1 cellular context compared by ENCODE assay signal in the genomic region with DNA sequence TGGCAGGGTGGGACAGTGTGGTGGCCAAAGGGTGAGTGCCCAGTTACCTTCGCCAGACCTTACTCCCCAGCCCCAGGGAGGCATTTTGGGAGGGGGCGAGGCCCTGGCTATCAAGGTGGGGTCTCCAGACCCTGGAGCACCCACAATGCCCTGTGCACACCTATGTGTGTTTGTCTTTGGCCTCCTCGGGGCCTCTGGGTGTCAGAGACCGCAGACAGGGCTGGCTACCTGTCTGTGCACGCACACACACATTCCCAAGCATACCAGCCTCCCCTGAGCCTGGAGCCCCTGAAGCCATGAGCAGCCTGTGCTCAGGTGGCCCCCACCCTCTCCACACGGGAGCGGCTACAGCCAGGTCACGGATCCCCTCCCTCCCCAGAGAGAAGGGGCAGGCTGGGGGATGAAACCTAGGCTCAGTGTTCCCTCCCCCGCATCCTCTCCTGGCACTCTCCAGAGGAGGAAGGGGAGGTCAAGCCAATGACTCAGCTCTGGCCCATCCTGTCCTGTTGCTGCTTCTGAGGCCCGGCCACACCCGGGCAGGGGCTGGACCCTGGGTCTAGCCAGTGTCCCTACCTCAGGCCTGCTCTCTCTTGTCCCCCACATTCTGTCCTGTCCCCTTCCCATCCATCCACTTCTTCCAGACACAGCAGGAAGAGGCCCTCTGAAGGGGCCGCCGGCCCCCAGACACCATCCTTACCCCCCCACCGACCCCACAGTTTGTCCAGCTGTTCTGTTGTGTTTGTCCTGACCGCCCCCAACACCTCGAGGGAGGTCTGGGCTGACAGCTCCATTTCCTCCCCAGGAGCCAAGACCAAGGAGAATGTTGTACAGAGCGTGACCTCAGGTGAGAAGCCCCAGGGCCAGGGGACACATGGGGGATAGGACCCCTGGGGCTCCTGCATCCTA.
TF ChIP-seq lines count a peak whose summit lies in the region.

No MANE protein-coding gene starts in this region.

TF ChIP-seq in K562, 482 proteins besides CTCF, POLR2A, EP300 and RAD21 (continued from another document and continues in another):
- TF ChIP-seq, protein P1, sequence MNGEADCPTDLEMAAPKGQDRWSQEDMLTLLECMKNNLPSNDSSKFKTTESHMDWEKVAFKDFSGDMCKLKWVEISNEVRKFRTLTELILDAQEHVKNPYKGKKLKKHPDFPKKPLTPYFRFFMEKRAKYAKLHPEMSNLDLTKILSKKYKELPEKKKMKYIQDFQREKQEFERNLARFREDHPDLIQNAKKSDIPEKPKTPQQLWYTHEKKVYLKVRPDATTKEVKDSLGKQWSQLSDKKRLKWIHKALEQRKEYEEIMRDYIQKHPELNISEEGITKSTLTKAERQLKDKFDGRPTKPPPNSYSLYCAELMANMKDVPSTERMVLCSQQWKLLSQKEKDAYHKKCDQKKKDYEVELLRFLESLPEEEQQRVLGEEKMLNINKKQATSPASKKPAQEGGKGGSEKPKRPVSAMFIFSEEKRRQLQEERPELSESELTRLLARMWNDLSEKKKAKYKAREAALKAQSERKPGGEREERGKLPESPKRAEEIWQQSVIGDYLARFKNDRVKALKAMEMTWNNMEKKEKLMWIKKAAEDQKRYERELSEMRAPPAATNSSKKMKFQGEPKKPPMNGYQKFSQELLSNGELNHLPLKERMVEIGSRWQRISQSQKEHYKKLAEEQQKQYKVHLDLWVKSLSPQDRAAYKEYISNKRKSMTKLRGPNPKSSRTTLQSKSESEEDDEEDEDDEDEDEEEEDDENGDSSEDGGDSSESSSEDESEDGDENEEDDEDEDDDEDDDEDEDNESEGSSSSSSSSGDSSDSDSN (IDR thresholded peaks at IDR 0.05; ENCODE audit: borderline replicate concordance in 1 of 2, low read depth in 2 of 2, low read length in 2 of 2): peak in 1 of 2 experiments; percentile 31; a peak in 1 of 4 replicates
- TF ChIP-seq, protein P2, sequence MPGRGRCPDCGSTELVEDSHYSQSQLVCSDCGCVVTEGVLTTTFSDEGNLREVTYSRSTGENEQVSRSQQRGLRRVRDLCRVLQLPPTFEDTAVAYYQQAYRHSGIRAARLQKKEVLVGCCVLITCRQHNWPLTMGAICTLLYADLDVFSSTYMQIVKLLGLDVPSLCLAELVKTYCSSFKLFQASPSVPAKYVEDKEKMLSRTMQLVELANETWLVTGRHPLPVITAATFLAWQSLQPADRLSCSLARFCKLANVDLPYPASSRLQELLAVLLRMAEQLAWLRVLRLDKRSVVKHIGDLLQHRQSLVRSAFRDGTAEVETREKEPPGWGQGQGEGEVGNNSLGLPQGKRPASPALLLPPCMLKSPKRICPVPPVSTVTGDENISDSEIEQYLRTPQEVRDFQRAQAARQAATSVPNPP (IDR thresholded peaks at IDR 0.05; ENCODE audit: borderline replicate concordance, insufficient read depth, insufficient read length): no peak
- peak; percentile 38; the same call in 1 of the 2 replicates for TF ChIP-seq POLR2G (IDR thresholded peaks at IDR 0.05; ENCODE audit: low read depth, low read length)
- TF ChIP-seq SAP30 (IDR thresholded peaks at IDR 0.05; ENCODE audit: borderline replicate concordance, insufficient read depth, low read depth, low read length, poor library complexity, severe bottlenecking): no peak
- TF ChIP-seq, protein P3, sequence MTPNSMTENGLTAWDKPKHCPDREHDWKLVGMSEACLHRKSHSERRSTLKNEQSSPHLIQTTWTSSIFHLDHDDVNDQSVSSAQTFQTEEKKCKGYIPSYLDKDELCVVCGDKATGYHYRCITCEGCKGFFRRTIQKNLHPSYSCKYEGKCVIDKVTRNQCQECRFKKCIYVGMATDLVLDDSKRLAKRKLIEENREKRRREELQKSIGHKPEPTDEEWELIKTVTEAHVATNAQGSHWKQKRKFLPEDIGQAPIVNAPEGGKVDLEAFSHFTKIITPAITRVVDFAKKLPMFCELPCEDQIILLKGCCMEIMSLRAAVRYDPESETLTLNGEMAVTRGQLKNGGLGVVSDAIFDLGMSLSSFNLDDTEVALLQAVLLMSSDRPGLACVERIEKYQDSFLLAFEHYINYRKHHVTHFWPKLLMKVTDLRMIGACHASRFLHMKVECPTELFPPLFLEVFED (CRISPR knock-in tag; conservative IDR thresholded peaks at IDR 0.05): no peak
- TF ChIP-seq BHLHE40 (IDR thresholded peaks at IDR 0.05; ENCODE audit: low read length): peak; percentile 52
- peak; percentile 48; the same call in 1 of the 2 replicates for TF ChIP-seq SMAD4 (CRISPR knock-in tag; conservative IDR thresholded peaks at IDR 0.05)
- no peak for TF ChIP-seq ZNF212 (CRISPR knock-in tag; IDR thresholded peaks at IDR 0.05)
- no peak for TF ChIP-seq ESRRB (CRISPR knock-in tag; IDR thresholded peaks at IDR 0.05; ENCODE audit: borderline replicate concordance)
- TF ChIP-seq ZNF444 (CRISPR knock-in tag; IDR thresholded peaks at IDR 0.05): peak; percentile 89
- TF ChIP-seq, protein P4, sequence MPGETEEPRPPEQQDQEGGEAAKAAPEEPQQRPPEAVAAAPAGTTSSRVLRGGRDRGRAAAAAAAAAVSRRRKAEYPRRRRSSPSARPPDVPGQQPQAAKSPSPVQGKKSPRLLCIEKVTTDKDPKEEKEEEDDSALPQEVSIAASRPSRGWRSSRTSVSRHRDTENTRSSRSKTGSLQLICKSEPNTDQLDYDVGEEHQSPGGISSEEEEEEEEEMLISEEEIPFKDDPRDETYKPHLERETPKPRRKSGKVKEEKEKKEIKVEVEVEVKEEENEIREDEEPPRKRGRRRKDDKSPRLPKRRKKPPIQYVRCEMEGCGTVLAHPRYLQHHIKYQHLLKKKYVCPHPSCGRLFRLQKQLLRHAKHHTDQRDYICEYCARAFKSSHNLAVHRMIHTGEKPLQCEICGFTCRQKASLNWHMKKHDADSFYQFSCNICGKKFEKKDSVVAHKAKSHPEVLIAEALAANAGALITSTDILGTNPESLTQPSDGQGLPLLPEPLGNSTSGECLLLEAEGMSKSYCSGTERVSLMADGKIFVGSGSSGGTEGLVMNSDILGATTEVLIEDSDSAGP (CRISPR knock-in tag; IDR thresholded peaks at IDR 0.05): no peak
- TF ChIP-seq CBX3 (IDR thresholded peaks at IDR 0.05; ENCODE audit: borderline replicate concordance in 1 of 2, low read length in 2 of 2): 0 out of 3 replicates have a peak, but pooled peaks of 1 of the 2 experiments have one; percentile 12
- TF ChIP-seq STAT5B (CRISPR knock-in tag; IDR thresholded peaks at IDR 0.05): no peak
- no peak for TF ChIP-seq ZNF77 (CRISPR knock-in tag; IDR thresholded peaks at IDR 0.05)
- TF ChIP-seq MED1 (CRISPR knock-in tag; IDR thresholded peaks at IDR 0.05; ENCODE audit: borderline replicate concordance): no peak
- TF ChIP-seq ETV5 (CRISPR knock-in tag; IDR thresholded peaks at IDR 0.05; ENCODE audit: low read depth): no peak
- TF ChIP-seq NR2C1 (IDR thresholded peaks at IDR 0.05): peak; percentile 52; the same call in 1 of the 2 replicates
- no peak; the same call in 1 of the 2 replicates for TF ChIP-seq NR2C1 (tag; IDR thresholded peaks at IDR 0.05)
- no peak for TF ChIP-seq KLF10 (CRISPR knock-in tag; IDR thresholded peaks at IDR 0.05)
- no peak for TF ChIP-seq ELF1 (tag; IDR thresholded peaks at IDR 0.05)
- peak in 1 of 2 experiments; percentile 33; a peak in 1 of 4 replicates for TF ChIP-seq NRF1 (conservative IDR thresholded peaks at IDR 0.05 in 1 of 2, IDR thresholded peaks at IDR 0.05 in 1 of 2)
- peak; percentile 45; the same call in 1 of the 2 replicates for TF ChIP-seq NFIC (IDR thresholded peaks at IDR 0.05)
- TF ChIP-seq, protein P5, sequence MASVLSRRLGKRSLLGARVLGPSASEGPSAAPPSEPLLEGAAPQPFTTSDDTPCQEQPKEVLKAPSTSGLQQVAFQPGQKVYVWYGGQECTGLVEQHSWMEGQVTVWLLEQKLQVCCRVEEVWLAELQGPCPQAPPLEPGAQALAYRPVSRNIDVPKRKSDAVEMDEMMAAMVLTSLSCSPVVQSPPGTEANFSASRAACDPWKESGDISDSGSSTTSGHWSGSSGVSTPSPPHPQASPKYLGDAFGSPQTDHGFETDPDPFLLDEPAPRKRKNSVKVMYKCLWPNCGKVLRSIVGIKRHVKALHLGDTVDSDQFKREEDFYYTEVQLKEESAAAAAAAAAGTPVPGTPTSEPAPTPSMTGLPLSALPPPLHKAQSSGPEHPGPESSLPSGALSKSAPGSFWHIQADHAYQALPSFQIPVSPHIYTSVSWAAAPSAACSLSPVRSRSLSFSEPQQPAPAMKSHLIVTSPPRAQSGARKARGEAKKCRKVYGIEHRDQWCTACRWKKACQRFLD (CRISPR knock-in tag; IDR thresholded peaks at IDR 0.05): no peak
- TF ChIP-seq ZNF644 (tag; IDR thresholded peaks at IDR 0.05; ENCODE audit: low read depth): no peak
- TF ChIP-seq KAT7 (CRISPR knock-in tag; IDR thresholded peaks at IDR 0.05; ENCODE audit: borderline replicate concordance): no peak
- TF ChIP-seq TCF3 (CRISPR knock-in tag; IDR thresholded peaks at IDR 0.05): no peak
- peak; percentile 48; the same call in 1 of the 2 replicates for TF ChIP-seq SPI1 (IDR thresholded peaks at IDR 0.05; ENCODE audit: borderline replicate concordance, low read depth, low read length)
- TF ChIP-seq ZEB2 (IDR thresholded peaks at IDR 0.05): 0 out of 2 replicates have a peak, but pooled peaks have one; percentile 49
- TF ChIP-seq, protein P6, sequence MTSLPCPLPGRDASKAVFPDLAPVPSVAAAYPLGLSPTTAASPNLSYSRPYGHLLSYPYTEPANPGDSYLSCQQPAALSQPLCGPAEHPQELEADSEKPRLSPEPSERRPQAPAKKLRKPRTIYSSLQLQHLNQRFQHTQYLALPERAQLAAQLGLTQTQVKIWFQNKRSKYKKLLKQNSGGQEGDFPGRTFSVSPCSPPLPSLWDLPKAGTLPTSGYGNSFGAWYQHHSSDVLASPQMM (CRISPR knock-in tag; IDR thresholded peaks at IDR 0.05): no peak
- no peak for TF ChIP-seq ZFPM2 (CRISPR knock-in tag; IDR thresholded peaks at IDR 0.05)
- TF ChIP-seq DMBX1 (CRISPR knock-in tag; IDR thresholded peaks at IDR 0.05; ENCODE audit: borderline replicate concordance): no peak
- TF ChIP-seq, protein P7, sequence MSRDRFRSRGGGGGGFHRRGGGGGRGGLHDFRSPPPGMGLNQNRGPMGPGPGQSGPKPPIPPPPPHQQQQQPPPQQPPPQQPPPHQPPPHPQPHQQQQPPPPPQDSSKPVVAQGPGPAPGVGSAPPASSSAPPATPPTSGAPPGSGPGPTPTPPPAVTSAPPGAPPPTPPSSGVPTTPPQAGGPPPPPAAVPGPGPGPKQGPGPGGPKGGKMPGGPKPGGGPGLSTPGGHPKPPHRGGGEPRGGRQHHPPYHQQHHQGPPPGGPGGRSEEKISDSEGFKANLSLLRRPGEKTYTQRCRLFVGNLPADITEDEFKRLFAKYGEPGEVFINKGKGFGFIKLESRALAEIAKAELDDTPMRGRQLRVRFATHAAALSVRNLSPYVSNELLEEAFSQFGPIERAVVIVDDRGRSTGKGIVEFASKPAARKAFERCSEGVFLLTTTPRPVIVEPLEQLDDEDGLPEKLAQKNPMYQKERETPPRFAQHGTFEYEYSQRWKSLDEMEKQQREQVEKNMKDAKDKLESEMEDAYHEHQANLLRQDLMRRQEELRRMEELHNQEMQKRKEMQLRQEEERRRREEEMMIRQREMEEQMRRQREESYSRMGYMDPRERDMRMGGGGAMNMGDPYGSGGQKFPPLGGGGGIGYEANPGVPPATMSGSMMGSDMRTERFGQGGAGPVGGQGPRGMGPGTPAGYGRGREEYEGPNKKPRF (IDR thresholded peaks at IDR 0.05; ENCODE audit: low read depth, low read length): no peak
- TF ChIP-seq CSDE1 (IDR thresholded peaks at IDR 0.05): no peak
- TF ChIP-seq RBM34 (IDR thresholded peaks at IDR 0.05; ENCODE audit: borderline replicate concordance, insufficient read depth, low read length): no peak
- TF ChIP-seq ZNF143 (CRISPR knock-in tag; IDR thresholded peaks at IDR 0.05): no peak
- TF ChIP-seq SREBF2 (CRISPR knock-in tag; IDR thresholded peaks at IDR 0.05): no peak
- TF ChIP-seq RNF2 (IDR thresholded peaks at IDR 0.05): peak; percentile 60; the same call in 1 of the 2 replicates
- TF ChIP-seq MBD2 (IDR thresholded peaks at IDR 0.05; ENCODE audit: borderline replicate concordance, low read depth): no peak
- TF ChIP-seq TRIM24 (IDR thresholded peaks at IDR 0.05): no peak
- TF ChIP-seq NCOR1 (IDR thresholded peaks at IDR 0.05): peak; percentile 43
- no peak for TF ChIP-seq PTTG1 (tag; IDR thresholded peaks at IDR 0.05; ENCODE audit: low read depth)
- TF ChIP-seq, protein P8, sequence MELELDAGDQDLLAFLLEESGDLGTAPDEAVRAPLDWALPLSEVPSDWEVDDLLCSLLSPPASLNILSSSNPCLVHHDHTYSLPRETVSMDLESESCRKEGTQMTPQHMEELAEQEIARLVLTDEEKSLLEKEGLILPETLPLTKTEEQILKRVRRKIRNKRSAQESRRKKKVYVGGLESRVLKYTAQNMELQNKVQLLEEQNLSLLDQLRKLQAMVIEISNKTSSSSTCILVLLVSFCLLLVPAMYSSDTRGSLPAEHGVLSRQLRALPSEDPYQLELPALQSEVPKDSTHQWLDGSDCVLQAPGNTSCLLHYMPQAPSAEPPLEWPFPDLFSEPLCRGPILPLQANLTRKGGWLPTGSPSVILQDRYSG (tag; conservative IDR thresholded peaks at IDR 0.05; ENCODE audit: low read depth): no peak
- peak; percentile 66 for TF ChIP-seq FOSL1 (tag; conservative IDR thresholded peaks at IDR 0.05)
- TF ChIP-seq ZBTB17 (CRISPR knock-in tag; IDR thresholded peaks at IDR 0.05): no peak
- TF ChIP-seq ZNF140 (CRISPR knock-in tag; IDR thresholded peaks at IDR 0.05): no peak
- TF ChIP-seq, protein P9, sequence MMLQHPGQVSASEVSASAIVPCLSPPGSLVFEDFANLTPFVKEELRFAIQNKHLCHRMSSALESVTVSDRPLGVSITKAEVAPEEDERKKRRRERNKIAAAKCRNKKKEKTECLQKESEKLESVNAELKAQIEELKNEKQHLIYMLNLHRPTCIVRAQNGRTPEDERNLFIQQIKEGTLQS (IDR thresholded peaks at IDR 0.05): peak; percentile 73
- TF ChIP-seq, protein P9 (CRISPR knock-in tag; conservative IDR thresholded peaks at IDR 0.05): no peak
- no peak for TF ChIP-seq BRCA1 (IDR thresholded peaks at IDR 0.05)
- TF ChIP-seq BRCA1 (CRISPR knock-in tag; IDR thresholded peaks at IDR 0.05): no peak
- TF ChIP-seq SUPT5H (IDR thresholded peaks at IDR 0.05): peak; percentile 74
- TF ChIP-seq, protein P10, sequence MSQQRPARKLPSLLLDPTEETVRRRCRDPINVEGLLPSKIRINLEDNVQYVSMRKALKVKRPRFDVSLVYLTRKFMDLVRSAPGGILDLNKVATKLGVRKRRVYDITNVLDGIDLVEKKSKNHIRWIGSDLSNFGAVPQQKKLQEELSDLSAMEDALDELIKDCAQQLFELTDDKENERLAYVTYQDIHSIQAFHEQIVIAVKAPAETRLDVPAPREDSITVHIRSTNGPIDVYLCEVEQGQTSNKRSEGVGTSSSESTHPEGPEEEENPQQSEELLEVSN (IDR thresholded peaks at IDR 0.05; ENCODE audit: borderline replicate concordance in 1 of 2, extremely low read depth in 1 of 2, insufficient read depth in 1 of 2, insufficient read length in 1 of 2, low read depth in 1 of 2, low read length in 1 of 2, poor library complexity in 1 of 2, severe bottlenecking in 1 of 2): no peak
- TF ChIP-seq XRCC4 (IDR thresholded peaks at IDR 0.05; ENCODE audit: extremely low read depth, insufficient read depth, insufficient read length): no peak
- peak; percentile 75 for TF ChIP-seq MYNN (IDR thresholded peaks at IDR 0.05)
- TF ChIP-seq MYNN (CRISPR knock-in tag; IDR thresholded peaks at IDR 0.05): no peak
